15 cellular contexts compared by ENCODE assay signal in the genomic region with DNA sequence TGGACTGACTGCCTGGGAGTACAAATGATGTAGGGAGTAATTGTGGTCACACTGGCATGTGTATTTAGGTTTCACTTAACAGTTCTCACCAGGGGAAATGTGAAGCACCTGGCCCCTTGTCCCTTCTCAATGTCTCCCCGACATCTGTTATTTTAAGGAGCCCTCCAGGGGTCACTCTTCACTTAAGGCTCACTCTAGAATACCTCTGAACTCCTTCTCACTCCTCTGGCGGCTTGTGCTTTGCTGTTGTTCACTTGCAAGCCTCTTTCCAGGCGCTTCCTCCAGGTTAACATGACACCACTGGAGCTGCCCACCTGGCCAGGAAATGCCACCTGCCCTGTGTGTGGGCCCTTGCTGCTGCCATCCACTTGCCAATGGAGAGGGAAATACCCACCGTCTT. TPM values are rescaled to one million over a fixed set of nuclear protein-coding genes. Genes with fewer than 3 reads are reported as not detected.
DNase-seq lines count a peak whose midpoint lies in the region; ATAC-seq, FAIRE-seq and TF ChIP-seq lines count a peak whose summit lies in the region.
"Had no signal": no experiment of that assay in that cellular context is flagged by ENCODE, and none has a peak within 500 bp of the region (broad histone marks: within the 10 kb centered on the region; RNA-seq: fewer than 3 reads in every experiment).

No MANE protein-coding gene starts in this region.

- no peak overlapping the region for H3K4me3 Mint-ChIP-seq in T-cell

- peak; percentile 53 for ATAC-seq in GM21526 (IDR thresholded peaks at IDR 0.05; ENCODE audit: low FRiP score, unreplicated experiment)
- ATAC-seq in T-cell (replicated peaks in 1 of 4) = no peak
- ATAC-seq: pancreas had no signal

- H3K27ac Mint-ChIP-seq in T-cell = no peak overlapping the region

- H3K36me3 Mint-ChIP-seq in T-cell = no peaks in the 10 kb centered on the region

- peaks cover 2 to 22% (median 14%) of the 10 kb centered on the region in 3 donors for H3K4me1 Mint-ChIP-seq in T-cell

- CTCF ChIA-PET in T-cell (lab: Charles Lee) = interaction anchor here (0.6 to 1.0 kb wide), 4 partner anchors 15 to 20 kb away, joined by 3 to 6 read pairs (median 3); no protein-coding TSS in a partner anchor

- no peak for FAIRE-seq in D721Med (lab: Jason Lieb, UNC)
- FAIRE-seq: G401.6, pancreas had no signal

- peaks cover 0 to 17% of the 10 kb centered on the region in 2 donors for H3K27me3 Mint-ChIP-seq in T-cell

- POLR2A ChIA-PET in T-cell (lab: Charles Lee) = no interaction called here

- H3K9me3 Mint-ChIP-seq in T-cell = no peaks in the 10 kb centered on the region

- DNase-seq in NK-92 treated with Interleukin-12 subunit alpha and Interleukin-12 subunit beta, amount 100 ng/mL, for 24 hours (lab: John Stamatoyannopoulos, UW) = peak; percentile 24
- DNase-seq in NK-92 (lab: John Stamatoyannopoulos, UW; ENCODE audit: unreplicated experiment) (no peak), NCI-H2029 (lab: John Stamatoyannopoulos, UW) (peak; percentile 36), left kidney (ENCODE audit: low read depth, low spot score) (peak; percentile 71), OCI-M1 (lab: John Stamatoyannopoulos, UW) (no peak), T-cell (no peak), D721Med (ENCODE audit: insufficient read length, low spot score) (no peak)
- DNase-seq: GOT3, NCI-H187, pancreas, SHP77 treated with DMSO at 0.1 percent for 48 hours, testis had no signal

- TF ChIP-seq CTCF in D721Med (IDR thresholded peaks at IDR 0.05; ENCODE audit: insufficient read depth, missing control alignments) = no peak

RNA-seq across cellular contexts. Expression of gene GZMB, which starts 56.5 kb away (rescaled TPM):
- 10 to 100 TPM in 3 of 5 donors, 1 to 10 TPM in 2; 3.5 to 66.2 (median 12.6) TPM for total RNA-seq in T-cell
- total RNA-seq: fibroblast of villous mesenchyme had no signal

Comparison
In these comparisons a context has a peak if more than half of its experiments do, and no peak if none do; other contexts are left out.
1. DNase-seq: peak in NK-92 treated with Interleukin-12 subunit alpha and Interleukin-12 subunit beta, amount 100 ng/mL, for 24 hours (single experiment), NCI-H2029 (single experiment) and left kidney (single experiment); none in NK-92 (single experiment), OCI-M1 (single experiment), T-cell (0 of 34) and D721Med (single experiment).